In the genomic region with DNA sequence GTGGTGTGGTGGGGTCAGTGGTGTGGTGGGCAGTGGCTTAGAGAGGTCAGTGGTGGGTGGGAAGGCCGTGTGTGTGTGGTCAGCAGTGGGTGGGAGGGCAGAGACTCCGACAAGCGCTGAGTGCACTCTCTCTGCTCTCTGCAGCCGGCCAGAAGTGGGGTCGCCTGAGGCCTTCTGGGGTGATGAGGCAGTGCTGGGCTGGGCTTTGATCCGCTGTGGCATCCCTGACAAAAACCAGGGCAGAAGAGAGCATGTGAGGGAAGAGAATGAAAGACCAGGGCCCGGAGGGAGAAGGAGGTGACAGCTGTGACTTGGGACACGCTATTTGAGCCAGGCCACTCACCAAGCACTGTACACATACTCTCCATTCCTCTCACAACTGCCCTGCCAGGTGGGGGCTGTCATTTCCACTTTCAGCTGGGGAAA, we compare ENCODE assay signal across 16 cellular contexts.
"Had no signal": no experiment of that assay in that cellular context is flagged by ENCODE, and none has a peak within 500 bp of the region (broad histone marks: within the 10 kb centered on the region; RNA-seq: fewer than 3 reads in every experiment).

No MANE protein-coding gene starts in this region.

- H3K27ac ChIP-seq: body of pancreas, foreskin keratinocyte, neutrophil, upper lobe of right lung had no signal

- H3K36me3 ChIP-seq: neutrophil, upper lobe of right lung had no signal

- H3K4me3 Mint-ChIP-seq: activated naive CD4-positive, alpha-beta T cell treated with anti-CD3 and anti-CD28 coated beads, Interleukin-2, amount 10 ng/mL, durations not matched to agents 7 days and 5 days; naive B cell had no signal

- H3K27ac Mint-ChIP-seq: activated naive CD4-positive, alpha-beta T cell treated with anti-CD3 and anti-CD28 coated beads, Interleukin-2, amount 10 ng/mL, durations not matched to agents 7 days and 5 days; activated T-helper 2 cell treated with anti-CD3 and anti-CD28 coated beads, Interferon-gamma antibody, Interleukin-2, Interleukin-4, amounts not matched to agents 10 μg/mL and 5 μg/mL and 100 μg/mL, durations not matched to agents 14 hours and 24 hours and 36 hours had no signal

- DNase-seq: activated CD4-positive, CD25-positive, alpha-beta regulatory T cell treated with anti-CD3 and anti-CD28 coated beads, Interleukin-2, amount 50 U/mL, for 72 hours; activated naive CD4-positive, alpha-beta T cell treated with anti-CD3 and anti-CD28 coated beads, Interleukin-2, amount 10 ng/mL, durations not matched to agents 7 days and 5 days; activated T-cell treated with anti-CD3 and anti-CD28 coated beads for 4 hours; cortex of kidney; effector CD4-positive, alpha-beta T cell; kidney glomerular epithelial cell; naive B cell; stimulated activated CD4-positive, alpha-beta T cell treated with anti-CD3 and anti-CD28 coated beads, Interleukin-1b, Interleukin-23, amount 100 ng/mL, for 48 hours; T-helper 1 cell; T1000; upper lobe of right lung had no signal

- H3K4me3 ChIP-seq: body of pancreas, upper lobe of right lung had no signal

- H3K9me3 ChIP-seq: body of pancreas, neutrophil, SK-N-SH, upper lobe of right lung had no signal

- H3K4me1 ChIP-seq: foreskin keratinocyte had no signal

- H3K9ac ChIP-seq: SK-N-SH had no signal

- H3K9me3 Mint-ChIP-seq: activated naive CD4-positive, alpha-beta T cell treated with anti-CD3 and anti-CD28 coated beads, Interleukin-2, amount 10 ng/mL, durations not matched to agents 7 days and 5 days; activated T-helper 2 cell treated with anti-CD3 and anti-CD28 coated beads, Interferon-gamma antibody, Interleukin-2, Interleukin-4, amounts not matched to agents 10 μg/mL and 5 μg/mL and 100 μg/mL, durations not matched to agents 14 hours and 24 hours and 36 hours; naive B cell had no signal

- H3K27me3 ChIP-seq: body of pancreas, foreskin keratinocyte, neutrophil, upper lobe of right lung had no signal

- ATAC-seq: upper lobe of right lung had no signal

- H3K4me2 ChIP-seq: SK-N-SH had no signal

- H3K36me3 Mint-ChIP-seq: activated naive CD4-positive, alpha-beta T cell treated with anti-CD3 and anti-CD28 coated beads, Interleukin-2, amount 10 ng/mL, durations not matched to agents 7 days and 5 days; naive B cell had no signal
